ENCODE assay signal across 19 cellular contexts in the genomic region with DNA sequence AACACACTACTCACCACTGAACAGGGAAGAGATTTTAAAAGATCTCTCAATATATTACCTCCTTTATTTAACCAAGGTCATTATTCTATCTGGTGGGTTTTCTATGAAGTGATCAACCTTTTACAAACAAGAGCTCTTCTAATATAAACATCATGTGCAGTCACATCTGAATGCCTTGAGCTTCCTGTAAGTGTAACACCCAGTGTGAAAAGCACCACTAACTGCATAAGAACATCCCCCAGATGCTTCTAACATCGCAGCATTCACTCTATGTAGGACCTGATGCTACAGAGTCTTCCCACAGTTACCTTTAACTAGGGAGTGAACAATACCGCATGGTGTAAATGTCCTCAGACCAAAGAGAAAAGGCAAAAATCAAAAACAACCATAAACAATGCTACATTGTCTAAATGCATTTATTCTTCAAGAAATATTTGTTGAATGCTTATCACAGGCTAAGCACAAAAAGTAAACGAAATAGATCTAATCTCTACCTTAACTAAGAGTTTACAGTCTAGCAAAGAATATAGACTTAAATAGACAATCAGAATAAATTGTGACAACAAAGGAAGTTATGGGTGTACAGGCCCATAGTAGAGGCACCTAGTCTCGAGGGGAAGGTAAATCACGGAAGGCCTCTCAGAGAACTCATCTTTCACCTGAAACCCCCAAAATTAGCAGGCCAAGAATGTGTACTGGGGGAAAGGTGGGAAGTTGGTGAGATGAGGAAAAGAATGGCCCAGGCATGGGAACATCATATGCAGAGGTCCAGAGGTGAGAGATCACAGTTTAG. TPM values are rescaled to one million over a fixed set of nuclear protein-coding genes. Genes with fewer than 3 reads are reported as not detected.
DNase-seq lines count a peak whose midpoint lies in the region; ATAC-seq, FAIRE-seq and TF ChIP-seq lines count a peak whose summit lies in the region.
"Had no signal": no experiment of that assay in that cellular context is flagged by ENCODE, and none has a peak within 500 bp of the region (broad histone marks: within the 10 kb centered on the region; RNA-seq: fewer than 3 reads in every experiment).

No MANE protein-coding gene starts in this region.

- H3K4me3 ChIP-seq in small intestine (ENCODE audit: low read depth in 1 of 2, low read length in 2 of 2) (no peak overlapping the region), HAP-1 (no peak overlapping the region), gastroesophageal sphincter (no peak overlapping the region)
- H3K4me3 ChIP-seq: GM23248, neural progenitor cell, psoas muscle, uterus had no signal

- no peaks in the 10 kb centered on the region for H3K36me3 ChIP-seq in small intestine (ENCODE audit: control insufficient read depth in 2 of 2, insufficient read depth in 2 of 2, low read length in 2 of 2)
- H3K36me3 ChIP-seq in HAP-1 (replicated peaks) = no peaks in the 10 kb centered on the region
- H3K36me3 ChIP-seq in gastroesophageal sphincter = no peaks in the 10 kb centered on the region
- H3K36me3 ChIP-seq: neural progenitor cell, uterus had no signal

- FAIRE-seq in GM19239 (lab: Jason Lieb, UNC) (peak; percentile 23), small intestine (lab: Jason Lieb, UNC) (no peak)
- FAIRE-seq: frontal cortex had no signal

- H3K27ac Mint-ChIP-seq in activated CD8-positive, alpha-beta memory T cell treated with anti-CD3 and anti-CD28 coated beads, Interleukin-2, amount 10 ng/mL, durations not matched to agents 7 days and 5 days = peak overlapping the region; percentile 69
- H3K27ac Mint-ChIP-seq in activated naive CD8-positive, alpha-beta T cell = peak overlapping the region; percentile 95
- H3K27ac Mint-ChIP-seq: IgD-negative memory B cell, neural progenitor cell, WTC11 had no signal

- in situ Hi-C loops in HAP-1 (cut with MboI; ENCODE audit: low sequenced_read_pairs) = no loop called here

- H3K4me1 ChIP-seq in small intestine (ENCODE audit: control insufficient read depth in 2 of 2, insufficient read depth in 1 of 2, low read depth in 1 of 2, low read length in 1 of 2) (no peaks in the 10 kb centered on the region), HAP-1 (no peaks in the 10 kb centered on the region; the same call in 1 of the 2 replicates), gastroesophageal sphincter (no peaks in the 10 kb centered on the region)
- H3K4me1 ChIP-seq: neural progenitor cell, psoas muscle, uterus had no signal

- H3K9me3 Mint-ChIP-seq in activated CD8-positive, alpha-beta memory T cell treated with anti-CD3 and anti-CD28 coated beads, Interleukin-2, amount 10 ng/mL, durations not matched to agents 7 days and 5 days (ENCODE audit: low read depth) = no peaks in the 10 kb centered on the region
- no peaks in the 10 kb centered on the region for H3K9me3 Mint-ChIP-seq in activated naive CD8-positive, alpha-beta T cell (ENCODE audit: low read depth)
- H3K9me3 Mint-ChIP-seq: IgD-negative memory B cell, neural progenitor cell, WTC11 had no signal

- peaks cover 69% of the 10 kb centered on the region for H3K4me1 Mint-ChIP-seq in activated CD8-positive, alpha-beta memory T cell treated with anti-CD3 and anti-CD28 coated beads, Interleukin-2, amount 10 ng/mL, durations not matched to agents 7 days and 5 days
- peaks cover 86% of the 10 kb centered on the region for H3K4me1 Mint-ChIP-seq in activated naive CD8-positive, alpha-beta T cell (ENCODE audit: low read depth)
- H3K4me1 Mint-ChIP-seq: neural progenitor cell had no signal

- H3K36me3 Mint-ChIP-seq in activated CD8-positive, alpha-beta memory T cell treated with anti-CD3 and anti-CD28 coated beads, Interleukin-2, amount 10 ng/mL, durations not matched to agents 7 days and 5 days = peaks cover 43% of the 10 kb centered on the region
- peaks cover 10% of the 10 kb centered on the region for H3K36me3 Mint-ChIP-seq in activated naive CD8-positive, alpha-beta T cell
- H3K36me3 Mint-ChIP-seq: neural progenitor cell, WTC11 had no signal

- TF ChIP-seq EP300 in gastroesophageal sphincter (IDR thresholded peaks at IDR 0.05) = no peak

- no peak for TF ChIP-seq CTCF in gastroesophageal sphincter (IDR thresholded peaks at IDR 0.05)

- DNase-seq in activated CD8-positive, alpha-beta memory T cell treated with anti-CD3 and anti-CD28 coated beads, Interleukin-2, amount 10 ng/mL, durations not matched to agents 7 days and 5 days = no peak
- no peak for DNase-seq in activated CD8-positive, alpha-beta memory T cell treated with anti-CD3 and anti-CD28 coated beads, Interleukin-2, amount 50 U/mL, for 48 hours
- DNase-seq in GM19239 (ENCODE audit: insufficient read length, low spot score) (no peak), small intestine (peak; percentile 8), occipital lobe (lab: John Stamatoyannopoulos, UW) (no peak), HAP-1 (ENCODE audit: low spot score in 2 of 2) (no peak)
- DNase-seq: GM23248; NCI-H1694; psoas muscle; SIG-M5; stimulated activated CD4-positive, alpha-beta T cell treated with anti-CD3 and anti-CD28 coated beads, Interleukin-4, amount 100 ng/mL, for 1 hour; uterus had no signal

- H3K27me3 Mint-ChIP-seq in activated CD8-positive, alpha-beta memory T cell treated with anti-CD3 and anti-CD28 coated beads, Interleukin-2, amount 10 ng/mL, durations not matched to agents 7 days and 5 days = no peaks in the 10 kb centered on the region
- H3K27me3 Mint-ChIP-seq in activated naive CD8-positive, alpha-beta T cell = no peaks in the 10 kb centered on the region

- H3K27me3 ChIP-seq in small intestine (ENCODE audit: control insufficient read depth in 2 of 2, insufficient read depth in 2 of 2, low read length in 2 of 2) (no peaks in the 10 kb centered on the region), HAP-1 (ENCODE audit: low read depth) (peaks cover 69% of the 10 kb centered on the region), gastroesophageal sphincter (peaks cover 83% of the 10 kb centered on the region)

- WGBS in small intestine, 3 donors = 54 to 72% (median 65%) methylated on average over 5 of the region's 5 CpGs
- 66 to 74% methylated on average over 4 to 5 of the region's 5 CpGs for WGBS in gastroesophageal sphincter (ENCODE audit: low coverage in 1 of 2), 2 donors

- peak overlapping the region; percentile 13 for H3K4me3 Mint-ChIP-seq in activated CD8-positive, alpha-beta memory T cell treated with anti-CD3 and anti-CD28 coated beads, Interleukin-2, amount 10 ng/mL, durations not matched to agents 7 days and 5 days
- H3K4me3 Mint-ChIP-seq in activated naive CD8-positive, alpha-beta T cell = peak overlapping the region; percentile 62
- H3K4me3 Mint-ChIP-seq: IgD-negative memory B cell, neural progenitor cell, WTC11 had no signal

- H3K27ac ChIP-seq in small intestine (ENCODE audit: low read depth in 1 of 2, low read length in 1 of 2) (no peak overlapping the region), gastroesophageal sphincter (no peak overlapping the region)
- H3K27ac ChIP-seq: GM23248, neural progenitor cell, psoas muscle, uterus had no signal

- TF ChIP-seq POLR2A in gastroesophageal sphincter (IDR thresholded peaks at IDR 0.05) = no peak

- CTCF ChIA-PET in activated CD8-positive, alpha-beta memory T cell treated with anti-CD3 and anti-CD28 coated beads, Interleukin-2, amount 10 ng/mL, durations not matched to agents 7 days and 5 days (lab: Charles Lee) = interaction anchor here (0.6 to 2.0 kb wide), 7 partner anchors 15 to 62 kb away, joined by 3 to 7 read pairs (median 4); no protein-coding TSS in a partner anchor

- H3K9me3 ChIP-seq in small intestine (ENCODE audit: control insufficient read depth, low read depth) = no peaks in the 10 kb centered on the region
- no peaks in the 10 kb centered on the region for H3K9me3 ChIP-seq in HAP-1
- H3K9me3 ChIP-seq in gastroesophageal sphincter = no peaks in the 10 kb centered on the region
- H3K9me3 ChIP-seq: psoas muscle, uterus had no signal

- ATAC-seq in activated CD8-positive, alpha-beta memory T cell treated with anti-CD3 and anti-CD28 coated beads, Interleukin-2, amount 10 ng/mL, durations not matched to agents 7 days and 5 days = peak; percentile 62
- no peak for ATAC-seq in gastroesophageal sphincter
- ATAC-seq: psoas muscle, WTC11 had no signal

RNA-seq across cellular contexts. Expression of a gene that starts 16.2 kb away (rescaled TPM):
- 10 to 100 TPM; 75.5 to 91.4 TPM for total RNA-seq in activated CD8-positive, alpha-beta memory T cell treated with anti-CD3 and anti-CD28 coated beads, Interleukin-2, amount 10 ng/mL, durations not matched to agents 7 days and 5 days
- polyA plus RNA-seq in small intestine = 1 to 10 TPM; 2.0 to 8.1 (median 2.1) TPM
- total RNA-seq in occipital lobe = 0.62 TPM
- total RNA-seq in gastroesophageal sphincter = 10 to 100 TPM in 1 of 4 donors, 1 to 10 TPM in 2, not detected in 1; 1.1 to 12.1 (median 1.8) TPM
- total RNA-seq: cardiac septum, GM23248, WTC11 had no signal
- polyA plus RNA-seq: GM23248 had no signal

Comparison
In these comparisons a context has a peak if more than half of its experiments do, and no peak if none do; other contexts are left out.
1. RNA of a gene that starts 16.2 kb away (total RNA-seq): 75.5 to 91.4 TPM in activated CD8-positive, alpha-beta memory T cell treated with anti-CD3 and anti-CD28 coated beads, Interleukin-2, amount 10 ng/mL, durations not matched to agents 7 days and 5 days; 1.1 to 12.1 TPM in gastroesophageal sphincter and 0.62 TPM in occipital lobe (single experiment); every median in the first group is over 4 times any median in the second.